Comparison of ENCODE assay signal across 8 cellular contexts in genomic region chr9:33167084-33167948, GRCh38. TPM values are rescaled to one million over a fixed set of nuclear protein-coding genes. Genes with fewer than 3 reads are reported as not detected.
DNase-seq lines count a peak whose midpoint lies in the region; ATAC-seq and TF ChIP-seq lines count a peak whose summit lies in the region.

Gene B4GALT1, minus strand, starts transcription at chr9:33167336. Its CDS starts 167 bp downstream, at chr9:33167169.

- peak within 1 kb of the TSS; percentile 91 to 96 (median 96) for H3K4me3 Mint-ChIP-seq in nephron

- TF ChIP-seq CTCF in fibroblast of pulmonary artery (IDR thresholded peaks at IDR 0.05; ENCODE audit: low read length, missing control alignments) (no peak), nephron (IDR thresholded peaks at IDR 0.05; ENCODE audit: unreplicated experiment in 3 of 3) (no peak)

- no peaks in the 10 kb centered on the region for H3K9me3 Mint-ChIP-seq in nephron

- peak; percentile 82 for ATAC-seq in stimulated activated naive CD8-positive, alpha-beta T cell treated with anti-CD3 and anti-CD28 coated beads, Interleukin-15, Interleukin-2, amounts not matched to agents 100 U/mL and 50 U/mL, for 24 hours

- H3K4me3 ChIP-seq in fibroblast of pulmonary artery (replicated peaks; ENCODE audit: low read depth, low read length): peak within 1 kb of the TSS; percentile 99

- peak within 1 kb of the TSS; percentile 96 to 99 (median 98) for H3K27ac Mint-ChIP-seq in nephron

- DNase-seq in ELF-1 (ENCODE audit: low read depth, low spot score) (peak; percentile 95), H4 (ENCODE audit: low spot score) (peak; percentile 79), LoVo (ENCODE audit: low spot score) (peak; percentile 91), SHP77 treated with DMSO at 0.1 percent for 48 hours (lab: John Stamatoyannopoulos, UW) (peak; percentile 14), fibroblast of pulmonary artery (ENCODE audit: low read depth) (peak; percentile 96)
- DNase-seq in activated effector memory CD4-positive, alpha-beta T cell treated with Interleukin-2 at 50 U/mL for 16 hours: peak; percentile 97
- peak; percentile 99 for DNase-seq in stimulated activated naive CD8-positive, alpha-beta T cell treated with anti-CD3 and anti-CD28 coated beads, Interleukin-15, Interleukin-2, amounts not matched to agents 100 U/mL and 50 U/mL, for 24 hours

- H3K27me3 Mint-ChIP-seq in nephron (ENCODE audit: low read depth): peaks cover 4% of the 10 kb centered on the region

- no peaks in the 10 kb centered on the region for H3K36me3 Mint-ChIP-seq in nephron (ENCODE audit: low read depth)

- peaks cover 64% of the 10 kb centered on the region for H3K4me1 Mint-ChIP-seq in nephron

RNA-seq across cellular contexts. Expression of gene B4GALT1, which starts in this region (rescaled TPM):
- 33.5 and 34.5 TPM in 2 replicates for total RNA-seq in H4 (2014; rRNA removed; shearing (Covaris generic))

Comparison
In these comparisons a context has a peak if more than half of its experiments do, and no peak if none do; other contexts are left out.
1. Peak in every context shown above with its lines: DNase-seq, ATAC-seq and H3K4me3 ChIP-seq.
2. DNase-seq: peak in every context shown above with its lines; median percentile 99 in stimulated activated naive CD8-positive, alpha-beta T cell treated with anti-CD3 and anti-CD28 coated beads, Interleukin-15, Interleukin-2, amounts not matched to agents 100 U/mL and 50 U/mL, for 24 hours; 97 in activated effector memory CD4-positive, alpha-beta T cell treated with Interleukin-2 at 50 U/mL for 16 hours; 96 in fibroblast of pulmonary artery; 95 in ELF-1; 91 in LoVo; 79 in H4; 14 in SHP77 treated with DMSO at 0.1 percent for 48 hours.